ENCODE assay signal across 1 cellular context in genomic region chr2:41963661-41964525, GRCh38.
TF ChIP-seq lines count a peak whose summit lies in the region.

No MANE protein-coding gene starts in this region.

TF ChIP-seq in HEK293, 187 proteins besides CTCF, POLR2A, EP300 and RAD21 (continued from another document):
- TF ChIP-seq HIC1 (tag by site-specific recombination; IDR thresholded peaks at IDR 0.05) (no peak), ZNF398 (tag by site-specific recombination; IDR thresholded peaks at IDR 0.05) (no peak), ZNF701 (tag by site-specific recombination; IDR thresholded peaks at IDR 0.05) (no peak), ZNF184 (tag by site-specific recombination; IDR thresholded peaks at IDR 0.05) (no peak), ZIC2 (tag by site-specific recombination; IDR thresholded peaks at IDR 0.05) (peak; percentile 42), ZNF350 (tag by site-specific recombination; IDR thresholded peaks at IDR 0.05) (no peak), ZBTB10 (tag by site-specific recombination; IDR thresholded peaks at IDR 0.05) (no peak)
TF ChIP-seq in HEK293: peak in this region for 10.
